ENCODE assay signal across 8 cellular contexts in genomic region chr2:43634604-43635306, GRCh38. TPM values are rescaled to one million over a fixed set of nuclear protein-coding genes. Genes with fewer than 3 reads are reported as not detected.
DNase-seq lines count a peak whose midpoint lies in the region; ATAC-seq, FAIRE-seq and TF ChIP-seq lines count a peak whose summit lies in the region.

No MANE protein-coding gene starts in this region.

- peak; percentile 17 to 52; a peak in 2 of 5 replicates for TF ChIP-seq RAD21 in A549 (conservative IDR thresholded peaks at IDR 0.05 in 1 of 2, IDR thresholded peaks at IDR 0.05 in 1 of 2)
- TF ChIP-seq RAD21 in IMR-90 (IDR thresholded peaks at IDR 0.05; ENCODE audit: low read length): no peak

- POLR2A ChIA-PET in A549 (lab: Yijun Ruan, JAX): interaction anchor here (0.6 kb wide), 1 partner anchor 72 kb away, joined by 3 read pairs; no protein-coding TSS in a partner anchor
- POLR2A ChIA-PET in IMR-90 (lab: Charles Lee; ENCODE audit: unreplicated experiment): no interaction called here

- intact Hi-C loops in IMR-90 (cut with micrococcal nuclease): no loop called here

- TF ChIP-seq EP300 in A549 (IDR thresholded peaks at IDR 0.05): peak; percentile 92 to 94; a peak in 4 of 5 replicates

- peak overlapping the region; percentile 79 for H3K4me2 ChIP-seq in A549
- peak overlapping the region; percentile 83 for H3K4me2 ChIP-seq in IMR-90 (ENCODE audit: low read depth, low read length)

- H3K27ac ChIP-seq in A549 (peak overlapping the region; percentile 70 to 76), IMR-90 (ENCODE audit: insufficient read depth, low read length) (peak overlapping the region; percentile 75; the same call in 1 of the 2 replicates)

- H3K9me1 ChIP-seq in IMR-90 (ENCODE audit: insufficient read depth, low read length): peaks cover 4% of the 10 kb centered on the region; the same call in 1 of the 2 replicates

- no peak overlapping the region for H4K8ac ChIP-seq in IMR-90 (ENCODE audit: low read depth in 2 of 2, low read length in 2 of 2)

- FAIRE-seq in A549 (lab: Jason Lieb, UNC): peak; percentile 90

- no peak overlapping the region for H3K56ac ChIP-seq in IMR-90 (ENCODE audit: extremely low read depth, insufficient read depth, low read length)

- 0 out of 2 replicates have a peak overlapping the region, but pooled peaks have one; percentile 70 for H3K18ac ChIP-seq in IMR-90 (ENCODE audit: low read depth, low read length)

- in situ Hi-C loops in IMR-90 (cut with MboI; ENCODE audit: low sequenced_read_pairs): loop anchor here (5.0 kb wide), 1 partner anchor 53 kb away; no protein-coding TSS in a partner anchor

- no peak overlapping the region for H2BK20ac ChIP-seq in IMR-90 (ENCODE audit: low read depth, low read length)

- peak overlapping the region; percentile 11; the same call in 1 of the 3 replicates for H3K4me3 ChIP-seq in A549
- H3K4me3 ChIP-seq in IMR-90 (ENCODE audit: insufficient read depth, low read depth, low read length): no peak overlapping the region

- no peak overlapping the region for H3K23ac ChIP-seq in IMR-90 (ENCODE audit: low read depth, low read length)

- DNase-seq in A549 (ENCODE audit: low read depth in 1 of 2, low spot score in 1 of 2) (peak; percentile 35 to 94), IMR-90 (peak; percentile 89), SHP77 (lab: John Stamatoyannopoulos, UW) (peak; percentile 88 to 95), globus pallidus (ENCODE audit: low spot score) (peak; percentile 37), Ammon's horn (ENCODE audit: low spot score) (no peak)
- DNase-seq in activated naive CD4-positive, alpha-beta T cell (lab: John Stamatoyannopoulos, UW): no peak

- 0 out of 2 replicates have a peak overlapping the region, but pooled peaks have one; percentile 51 for H4K5ac ChIP-seq in IMR-90 (ENCODE audit: low read depth, low read length)

- dilution Hi-C loops in IMR-90 (cut with HindIII; ENCODE audit: low sequenced_read_pairs, unreplicated experiment): no loop called here

- H2AK5ac ChIP-seq in IMR-90 (ENCODE audit: low read depth, low read length): no peak overlapping the region

- H3K36me3 ChIP-seq in IMR-90 (ENCODE audit: control insufficient read depth, insufficient read depth, low read length): no peaks in the 10 kb centered on the region

- no peaks in the 10 kb centered on the region for H4K20me1 ChIP-seq in IMR-90 (ENCODE audit: insufficient read depth, low read length)

- no peak overlapping the region for H2AK9ac ChIP-seq in IMR-90 (replicated peaks; ENCODE audit: low read depth, low read length, poor library complexity)

- H3K9ac ChIP-seq in IMR-90 (ENCODE audit: low read depth, low read length): 0 out of 2 replicates have a peak overlapping the region, but pooled peaks have one; percentile 6

- H3K9me3 ChIP-seq in A549 (peaks cover 2% of the 10 kb centered on the region; the same call in 1 of the 3 replicates), IMR-90 (ENCODE audit: control insufficient read depth, insufficient read depth, low read length) (no peaks in the 10 kb centered on the region)

- no peak overlapping the region for H2AFZ ChIP-seq in IMR-90 (replicated peaks; ENCODE audit: low read length, poor library complexity)

- TF ChIP-seq POLR2A in A549 (IDR thresholded peaks at IDR 0.05; ENCODE audit: low read length) (no peak), IMR-90 (IDR thresholded peaks at IDR 0.05; ENCODE audit: low read depth, low read length) (no peak)

- H2BK5ac ChIP-seq in IMR-90 (ENCODE audit: low read depth, low read length, poor library complexity, severe bottlenecking): no peak overlapping the region

- H2BK120ac ChIP-seq in IMR-90 (ENCODE audit: low read depth, low read length): no peak overlapping the region

- H2BK15ac ChIP-seq in IMR-90 (ENCODE audit: low read depth, low read length): no peak overlapping the region

- no TSS peak for BruUV-seq in IMR-90 (replicated peaks; lab: Mats Ljungman, UMichigan)

- CTCF ChIA-PET in A549 (lab: Yijun Ruan, JAX): interaction anchor here (1.1 to 1.7 kb wide), 4 partner anchors 22 to 240 kb away, joined by 3 to 6 read pairs (median 4); no protein-coding TSS in a partner anchor
- CTCF ChIA-PET in IMR-90 (lab: Yijun Ruan, JAX): interaction anchor here (0.6 kb wide), 1 partner anchor 49 kb away, joined by 3 read pairs; no protein-coding TSS in a partner anchor

- H3K4me1 ChIP-seq in A549 (peaks cover 34% of the 10 kb centered on the region), IMR-90 (ENCODE audit: control insufficient read depth, insufficient read depth, low read length) (peaks cover 7% of the 10 kb centered on the region; the same call in 1 of the 2 replicates)

- no peak overlapping the region for H4K91ac ChIP-seq in IMR-90 (ENCODE audit: insufficient read depth, low read depth, low read length)

- H3K4ac ChIP-seq in IMR-90 (ENCODE audit: low read depth, low read length): no peak overlapping the region

- peaks cover 4 to 5% of the 10 kb centered on the region in 2 experiments; a peak in 2 of 4 replicates for H3K79me1 ChIP-seq in IMR-90 (ENCODE audit: low read depth in 1 of 2, low read length in 2 of 2)

- peaks cover 19% of the 10 kb centered on the region for H3K27me3 ChIP-seq in IMR-90 (ENCODE audit: control insufficient read depth, insufficient read depth, low read length)

- ATAC-seq in A549 (peak; percentile 60 to 66), IMR-90 (ENCODE audit: low read depth) (peak; percentile 28), HG02973 (IDR thresholded peaks at IDR 0.05; ENCODE audit: unreplicated experiment) (no peak), HG03039 (IDR thresholded peaks at IDR 0.05; ENCODE audit: unreplicated experiment) (no peak)

- H3K14ac ChIP-seq in IMR-90 (replicated peaks; ENCODE audit: low read depth, low read length): no peak overlapping the region

- TF ChIP-seq CTCF in A549 (IDR thresholded peaks at IDR 0.05) (no peak), IMR-90 (conservative IDR thresholded peaks at IDR 0.05; ENCODE audit: low read depth, low read length) (no peak)

- WGBS in A549 (ENCODE audit: missing lambda C conversion rate): 3% methylated on average over 6 of the region's 6 CpGs
- WGBS in IMR-90 (ENCODE audit: extremely low coverage in 2 of 2, insufficient read length in 1 of 2), 2 experiments: no CpG with 5 or more reads among the region's 6 CpGs

TF ChIP-seq in A549, 52 proteins besides CTCF, POLR2A, EP300 and RAD21 (continues in another document):
- TF ChIP-seq EHF (CRISPR knock-in tag; IDR thresholded peaks at IDR 0.05): no peak
- TF ChIP-seq MAX (IDR thresholded peaks at IDR 0.05): peak; percentile 50
- peak; percentile 46; the same call in 1 of the 3 replicates for TF ChIP-seq SMC3 (IDR thresholded peaks at IDR 0.05)
- no peak for TF ChIP-seq ESRRA (IDR thresholded peaks at IDR 0.05; ENCODE audit: borderline replicate concordance, low read length)
- TF ChIP-seq ZNF302 (CRISPR knock-in tag; IDR thresholded peaks at IDR 0.05): no peak
- TF ChIP-seq MAFK (IDR thresholded peaks at IDR 0.05; ENCODE audit: partially characterized antibody): peak; percentile 37
- peak; percentile 99 for TF ChIP-seq JUNB (IDR thresholded peaks at IDR 0.05)

TF ChIP-seq in IMR-90, 13 proteins besides CTCF, POLR2A, EP300 and RAD21:
- TF ChIP-seq ELK1 (IDR thresholded peaks at IDR 0.05; ENCODE audit: borderline replicate concordance, low read depth, low read length): no peak
- peak; percentile 67 for TF ChIP-seq CEBPB (IDR thresholded peaks at IDR 0.05; ENCODE audit: low read depth, low read length)
TF ChIP-seq in IMR-90: peak in this region for 1.

RNA-seq across cellular contexts. Expression of gene PLEKHH2, which starts 2.3 kb away (rescaled TPM):
- polyA plus RNA-seq in A549 (2011; rRNA removed): 14.9 and 15.3 TPM in 2 replicates
- 0.50 and 0.57 TPM in 2 replicates for polyA plus RNA-seq in A549 (2012; cell fraction: cytosol; rRNA removed)
- 1.3 and 1.7 TPM in 2 replicates for polyA plus RNA-seq in A549 (2012; cell fraction: nucleus; rRNA removed)
- 0.68 to 0.92 TPM (median 0.90 TPM) in 3 replicates for polyA plus RNA-seq in A549 (2017; fragmentation: RNase III; extraction: RNeasy Plus Mini Kit Qiagen cat#74134 plus additional on column Dnase treatment)
- polyA minus RNA-seq in A549 (2011; rRNA and poly(A)+ RNA removed): 7.0 and 7.7 TPM in 2 replicates
- total RNA-seq in IMR-90 (2012; rRNA removed): 1.7 and 2.0 TPM in 2 replicates
- polyA plus RNA-seq in IMR-90 (2012; rRNA removed): 2.6 and 3.3 TPM in 2 replicates
- polyA plus RNA-seq in IMR-90 (2012; cell fraction: cytosol; rRNA removed): 0.26 and 0.27 TPM in 2 replicates
- 3.3 and 38.6 TPM in 2 replicates for polyA plus RNA-seq in IMR-90 (2012; cell fraction: nucleus; rRNA removed; ENCODE audit: low replicate concordance)

RNA-seq across cellular contexts. Expression of gene THADA, which starts 38.9 kb away (rescaled TPM):
- 37.9 and 51.8 TPM in 2 replicates for polyA plus RNA-seq in A549 (2011; rRNA removed)
- polyA plus RNA-seq in A549 (2012; cell fraction: cytosol; rRNA removed): 21.4 and 24.3 TPM in 2 replicates
- polyA plus RNA-seq in A549 (2012; cell fraction: nucleus; rRNA removed): 61.9 and 68.8 TPM in 2 replicates
- 21.8 to 24.2 TPM (median 23.5 TPM) in 3 replicates for polyA plus RNA-seq in A549 (2017; fragmentation: RNase III; extraction: RNeasy Plus Mini Kit Qiagen cat#74134 plus additional on column Dnase treatment)
- polyA minus RNA-seq in A549 (2011; rRNA and poly(A)+ RNA removed): 137 and 166 TPM in 2 replicates
- total RNA-seq in IMR-90 (2012; rRNA removed): 21.3 and 22.8 TPM in 2 replicates
- 10.5 and 13.5 TPM in 2 replicates for polyA plus RNA-seq in IMR-90 (2012; rRNA removed)
- 4.3 and 6.3 TPM in 2 replicates for polyA plus RNA-seq in IMR-90 (2012; cell fraction: cytosol; rRNA removed)
- 9.6 and 26.5 TPM in 2 replicates for polyA plus RNA-seq in IMR-90 (2012; cell fraction: nucleus; rRNA removed; ENCODE audit: low replicate concordance)

RNA-seq across cellular contexts. Expression of gene C1GALT1C1L, which starts 41.5 kb away (rescaled TPM):
- polyA plus RNA-seq in A549 (2011; rRNA removed): 5.4 and 5.9 TPM in 2 replicates
- polyA plus RNA-seq in A549 (2012; cell fraction: cytosol; rRNA removed): 1.7 and 2.1 TPM in 2 replicates
- 0.77 and 1.2 TPM in 2 replicates for polyA plus RNA-seq in A549 (2012; cell fraction: nucleus; rRNA removed)
- polyA plus RNA-seq in A549 (2017; fragmentation: RNase III; extraction: RNeasy Plus Mini Kit Qiagen cat#74134 plus additional on column Dnase treatment): 1.4 to 2.1 TPM (median 2.1 TPM) in 3 replicates
- polyA minus RNA-seq in A549 (2011; rRNA and poly(A)+ RNA removed): 0.17 and 0.68 TPM in 2 replicates
- 0.28 and 0.36 TPM in 2 replicates for total RNA-seq in IMR-90 (2012; rRNA removed)
- polyA plus RNA-seq in IMR-90 (2012; rRNA removed): 0.53 and 0.63 TPM in 2 replicates
- 0.05 and 0.18 TPM in 2 replicates for polyA plus RNA-seq in IMR-90 (2012; cell fraction: cytosol; rRNA removed)
- polyA plus RNA-seq in IMR-90 (2012; cell fraction: nucleus; rRNA removed; ENCODE audit: low replicate concordance): 0.37 TPM in 1 of 2 replicates, not detected in the other

Comparison
In these comparisons a context has a peak if more than half of its experiments do, and no peak if none do; other contexts are left out.
1. ATAC-seq: peak in A549 (2 of 2) and IMR-90 (single experiment); none in HG02973 (single experiment) and HG03039 (single experiment).
2. DNase-seq: peak in A549 (2 of 2), IMR-90 (single experiment), SHP77 (2 of 2) and globus pallidus (single experiment); none in Ammon's horn (single experiment) and activated naive CD4-positive, alpha-beta T cell (0 of 4).